ENCODE assay signal across 15 cellular contexts in genomic region chr1:51618715-51619114, GRCh38. TPM values are rescaled to one million over a fixed set of nuclear protein-coding genes. Genes with fewer than 3 reads are reported as not detected.
DNase-seq lines count a peak whose midpoint lies in the region; ATAC-seq, FAIRE-seq and TF ChIP-seq lines count a peak whose summit lies in the region.
"Had no signal": no experiment of that assay in that cellular context is flagged by ENCODE, and none has a peak within 500 bp of the region (broad histone marks: within the 10 kb centered on the region; RNA-seq: fewer than 3 reads in every experiment).

No MANE protein-coding gene starts in this region.

- H3K4me2 ChIP-seq in DND-41 (ENCODE audit: insufficient read depth, low read length) (peak overlapping the region; percentile 95), HepG2 (ENCODE audit: low read depth, low read length) (peak overlapping the region; percentile 84; the same call in 1 of the 2 replicates)

- DNase-seq in DND-41 (no peak), SJCRH30 (no peak), HepG2 (ENCODE audit: low spot score) (no peak), GM10248 (ENCODE audit: extremely low spot score) (no peak), ureter (ENCODE audit: low spot score) (no peak), NCI-H1105 (lab: John Stamatoyannopoulos, UW) (no peak)
- DNase-seq in stimulated activated effector memory CD8-positive, alpha-beta T cell treated with anti-CD3 and anti-CD28 coated beads, Interleukin-12 subunit alpha, Interleukin-12 subunit beta, amount 100 ng/mL, for 72 hours (ENCODE audit: low spot score in 2 of 2), result no peak
- DNase-seq: activated CD4-positive, alpha-beta T cell treated with anti-CD3 and anti-CD28 coated beads for 1 hour; activated T-cell treated with anti-CD3 and anti-CD28 coated beads, Interleukin-2, amount 50 U/mL, for 24 hours; H7; mesendoderm; MV-4-11; NCI-H2227 treated with DMSO at 0.1 percent for 48 hours; stimulated activated naive CD8-positive, alpha-beta T cell treated with anti-CD3 and anti-CD28 coated beads, Interleukin-15, amount 100 ng/mL, for 72 hours had no signal

- no peak overlapping the region for H3K27ac ChIP-seq in DND-41 (ENCODE audit: low read length)
- peak overlapping the region; percentile 12; the same call in 1 of the 2 replicates for H3K27ac ChIP-seq in SJCRH30
- no peak overlapping the region for H3K27ac ChIP-seq in HepG2 (ENCODE audit: extremely low read length, insufficient read depth, low read length)

- no peak for TF ChIP-seq RAD21 in HepG2 (CRISPR knock-in tag; IDR thresholded peaks at IDR 0.05)

- WGBS in HepG2 (ENCODE audit: low lambda C conversion rate), result 94% methylated on average over 1 of the region's 1 CpG

- peaks cover 36% of the 10 kb centered on the region for H3K4me1 Mint-ChIP-seq in stimulated activated effector memory CD8-positive, alpha-beta T cell treated with anti-CD3 and anti-CD28 coated beads, Interleukin-12 subunit alpha, Interleukin-12 subunit beta, amount 100 ng/mL, for 72 hours

- H3K4me3 ChIP-seq in DND-41 (ENCODE audit: low read depth in 1 of 2, low read length in 2 of 2) (no peak overlapping the region), SJCRH30 (no peak overlapping the region), HepG2 (replicated peaks in 1 of 3; ENCODE audit: insufficient read depth in 1 of 3, low read depth in 2 of 3, low read length in 3 of 3) (no peak overlapping the region)

- no peak overlapping the region for H3K27ac Mint-ChIP-seq in stimulated activated effector memory CD8-positive, alpha-beta T cell treated with anti-CD3 and anti-CD28 coated beads, Interleukin-12 subunit alpha, Interleukin-12 subunit beta, amount 100 ng/mL, for 72 hours

- H3K9ac ChIP-seq in DND-41 (ENCODE audit: low read depth, low read length) (no peak overlapping the region), HepG2 (ENCODE audit: insufficient read depth, low read depth, low read length) (no peak overlapping the region)

- H3K9me3 ChIP-seq in DND-41 (ENCODE audit: insufficient read depth, low read length, severe bottlenecking) (no peaks in the 10 kb centered on the region), SJCRH30 (replicated peaks) (no peaks in the 10 kb centered on the region), HepG2 (ENCODE audit: low read length) (no peaks in the 10 kb centered on the region)

- TF ChIP-seq EP300 in HepG2 (IDR thresholded peaks at IDR 0.05; ENCODE audit: low read depth in 2 of 2, low read length in 2 of 2) (no peak), HepG2 (CRISPR knock-in tag; IDR thresholded peaks at IDR 0.05; ENCODE audit: borderline replicate concordance) (no peak)

- CTCF ChIA-PET in HepG2 (lab: Yijun Ruan, JAX; ENCODE audit: low intra/inter-chr PET ratio, low total read pairs) (no interaction called here), GM10248 (lab: Yijun Ruan, JAX) (interaction anchor here (1.3 to 1.5 kb wide), 5 partner anchors 8 to 150 kb away, joined by 3 to 9 read pairs (median 3); no protein-coding TSS in a partner anchor)

- H3K79me2 ChIP-seq in DND-41 (ENCODE audit: insufficient read depth, low read length), result peaks cover 33% of the 10 kb centered on the region
- peaks cover 55% of the 10 kb centered on the region for H3K79me2 ChIP-seq in HepG2 (ENCODE audit: insufficient read depth, low read length)

- no peaks in the 10 kb centered on the region for H3K36me3 Mint-ChIP-seq in stimulated activated effector memory CD8-positive, alpha-beta T cell treated with anti-CD3 and anti-CD28 coated beads, Interleukin-12 subunit alpha, Interleukin-12 subunit beta, amount 100 ng/mL, for 72 hours

- H4K20me1 ChIP-seq in DND-41 (ENCODE audit: insufficient read depth, low read length), result no peaks in the 10 kb centered on the region
- H4K20me1 ChIP-seq in HepG2 (ENCODE audit: insufficient read depth, low read length), result no peaks in the 10 kb centered on the region

- no peaks in the 10 kb centered on the region for H3K36me3 ChIP-seq in DND-41 (ENCODE audit: insufficient read depth, low read length)
- H3K36me3 ChIP-seq in SJCRH30, result no peaks in the 10 kb centered on the region; the same call in 1 of the 2 replicates
- H3K36me3 ChIP-seq in HepG2 (replicated peaks in 1 of 2; ENCODE audit: control insufficient read depth in 1 of 2, insufficient read depth in 2 of 2, low read length in 2 of 2), result no peaks in the 10 kb centered on the region

- peak overlapping the region; percentile 98 for H3K4me3 Mint-ChIP-seq in stimulated activated effector memory CD8-positive, alpha-beta T cell treated with anti-CD3 and anti-CD28 coated beads, Interleukin-12 subunit alpha, Interleukin-12 subunit beta, amount 100 ng/mL, for 72 hours

- intact Hi-C loops in HepG2 (cut with micrococcal nuclease; ENCODE audit: unreplicated experiment), result no loop called here

- FAIRE-seq in HepG2 (lab: Jason Lieb, UNC), result no peak
- FAIRE-seq: bronchial epithelial cell had no signal

- ATAC-seq in DND-41 (ENCODE audit: insufficient read depth, low read depth), result no peak
- no peak for ATAC-seq in HepG2
- no peak for ATAC-seq in stimulated activated effector memory CD8-positive, alpha-beta T cell treated with anti-CD3 and anti-CD28 coated beads, Interleukin-12 subunit alpha, Interleukin-12 subunit beta, amount 100 ng/mL, for 72 hours
- ATAC-seq: stimulated activated naive CD8-positive, alpha-beta T cell treated with anti-CD3 and anti-CD28 coated beads, Interleukin-15, amount 100 ng/mL, for 72 hours had no signal

- no peaks in the 10 kb centered on the region for H3K9me3 Mint-ChIP-seq in stimulated activated effector memory CD8-positive, alpha-beta T cell treated with anti-CD3 and anti-CD28 coated beads, Interleukin-12 subunit alpha, Interleukin-12 subunit beta, amount 100 ng/mL, for 72 hours
- H3K9me3 Mint-ChIP-seq: activated T-cell treated with anti-CD3 and anti-CD28 coated beads, Interleukin-2, amount 50 U/mL, for 24 hours; stimulated activated naive CD8-positive, alpha-beta T cell treated with anti-CD3 and anti-CD28 coated beads, Interleukin-15, amount 100 ng/mL, for 72 hours had no signal

- no TSS peak for BruUV-seq in HepG2 (replicated peaks; lab: Mats Ljungman, UMichigan)

- no peak for TF ChIP-seq CTCF in DND-41 (IDR thresholded peaks at IDR 0.05; ENCODE audit: borderline replicate concordance, extremely low read depth, low read length, poor library complexity, severe bottlenecking)
- no peak for TF ChIP-seq CTCF in HepG2 (CRISPR knock-in tag; IDR thresholded peaks at IDR 0.05)
- TF ChIP-seq CTCF in GM10248 (IDR thresholded peaks at IDR 0.05; ENCODE audit: control extremely low read depth, extremely low read depth, low read depth, missing control alignments), result no peak

- in situ Hi-C loops in HepG2 (cut with HindIII; ENCODE audit: extremely low pct_ligation_motif_present, low pct_unique_long_range_greater_than_20kb), result no loop called here

- H3K4me1 ChIP-seq in DND-41 (ENCODE audit: insufficient read depth, low read length) (peaks cover 28% of the 10 kb centered on the region), SJCRH30 (peaks cover 32% of the 10 kb centered on the region), HepG2 (ENCODE audit: insufficient read depth, low read length) (peaks cover 71% of the 10 kb centered on the region)

- H3K27me3 ChIP-seq in DND-41 (ENCODE audit: insufficient read depth, low read length, poor library complexity) (no peaks in the 10 kb centered on the region), SJCRH30 (no peaks in the 10 kb centered on the region), HepG2 (ENCODE audit: control insufficient read depth in 1 of 2, insufficient read depth in 2 of 2, low read length in 2 of 2) (no peaks in the 10 kb centered on the region; a peak in 1 of 5 replicates)

- H2AFZ ChIP-seq in DND-41 (ENCODE audit: low read depth, low read length) (no peak overlapping the region), HepG2 (ENCODE audit: low read length) (no peak overlapping the region)

- TF ChIP-seq POLR2A in HepG2 (IDR thresholded peaks at IDR 0.05; ENCODE audit: insufficient read depth in 1 of 2, low read depth in 2 of 2, low read length in 2 of 2), result no peak

- POLR2A ChIA-PET in HepG2 (lab: Yijun Ruan, JAX) (no interaction called here), GM10248 (lab: Yijun Ruan, JAX) (interaction anchor here (0.7 kb wide), 1 partner anchor 108 kb away, joined by 3 read pairs; no protein-coding TSS in a partner anchor)

TF ChIP-seq in HepG2, 621 proteins besides CTCF, POLR2A, EP300 and RAD21 (continues in another document):
- TF ChIP-seq FOXM1 (CRISPR knock-in tag; IDR thresholded peaks at IDR 0.05) (no peak), ZNF33A (CRISPR knock-in tag; IDR thresholded peaks at IDR 0.05; ENCODE audit: borderline replicate concordance) (no peak), ATF7-NPFF (CRISPR knock-in tag; IDR thresholded peaks at IDR 0.05; ENCODE audit: low read depth) (no peak), ZNF232 (CRISPR knock-in tag; IDR thresholded peaks at IDR 0.05; ENCODE audit: borderline replicate concordance) (no peak), RFX1 (IDR thresholded peaks at IDR 0.05) (no peak), TCF12 (IDR thresholded peaks at IDR 0.05) (no peak), TCF12 (CRISPR knock-in tag; IDR thresholded peaks at IDR 0.05) (no peak)

RNA-seq across cellular contexts. Expression of gene OSBPL9, which starts 1.8 kb away (rescaled TPM):
- 144 and 147 TPM in 2 replicates for total RNA-seq in SJCRH30 (2014; rRNA removed; shearing (Covaris generic))
- total RNA-seq in HepG2 (2016; rRNA removed; fragmentation: Illumina TruSeq; extraction: Trizol), result 142 and 198 TPM in 2 replicates
- total RNA-seq in HepG2 (2016; cell fraction: cytosol; rRNA removed; fragmentation: Illumina TruSeq; extraction: Trizol; ENCODE audit: low read depth), result 83.0 and 90.3 TPM in 2 replicates
- 140 and 189 TPM in 2 replicates for total RNA-seq in HepG2 (2016; cell fraction: insoluble cytoplasmic fraction; rRNA removed; fragmentation: Illumina TruSeq; extraction: Trizol)
- 195 and 199 TPM in 2 replicates for total RNA-seq in HepG2 (2016; cell fraction: membrane; rRNA removed; fragmentation: Illumina TruSeq; extraction: Trizol)
- total RNA-seq in HepG2 (2016; cell fraction: nucleus; rRNA removed; fragmentation: Illumina TruSeq; extraction: Trizol), result 96.3 and 107 TPM in 2 replicates
- 83.6 and 90.3 TPM in 2 replicates for polyA plus RNA-seq in HepG2 (2011; rRNA removed)
- polyA plus RNA-seq in HepG2 (2011; cell fraction: cytosol; rRNA removed), result 52.4 and 69.4 TPM in 2 replicates
- polyA plus RNA-seq in HepG2 (2011; cell fraction: nucleus; rRNA removed), result 49.8 and 58.7 TPM in 2 replicates
- polyA plus RNA-seq in HepG2 (2012), result 57.7 and 63.5 TPM in 2 replicates
- 46.8 and 71.1 TPM in 2 replicates for polyA plus RNA-seq in HepG2 (2016; cell fraction: cytosol; fragmentation: Illumina TruSeq; extraction: Trizol; ENCODE audit: low read depth)
- polyA plus RNA-seq in HepG2 (2016; cell fraction: insoluble cytoplasmic fraction; fragmentation: Illumina TruSeq; extraction: Trizol; ENCODE audit: low read depth), result 168 and 174 TPM in 2 replicates
- 130 and 144 TPM in 2 replicates for polyA plus RNA-seq in HepG2 (2016; cell fraction: membrane; fragmentation: Illumina TruSeq; extraction: Trizol; ENCODE audit: low read depth)
- 90.8 and 95.0 TPM in 2 replicates for polyA plus RNA-seq in HepG2 (2016; cell fraction: nucleus; fragmentation: Illumina TruSeq; extraction: Trizol; ENCODE audit: insufficient read depth, low read depth)
- polyA minus RNA-seq in HepG2 (2011; rRNA and poly(A)+ RNA removed; ENCODE audit: low replicate concordance), result 188 and 207 TPM in 2 replicates
- 68.2 and 76.9 TPM in 2 replicates for polyA minus RNA-seq in HepG2 (2011; cell fraction: cytosol; rRNA and poly(A)+ RNA removed)
- 202 and 205 TPM in 2 replicates for polyA minus RNA-seq in HepG2 (2011; cell fraction: nucleus; rRNA and poly(A)+ RNA removed)
- total RNA-seq in ureter, result 107 TPM
